ENCODE assay signal across 1 cellular context in the genomic region with DNA sequence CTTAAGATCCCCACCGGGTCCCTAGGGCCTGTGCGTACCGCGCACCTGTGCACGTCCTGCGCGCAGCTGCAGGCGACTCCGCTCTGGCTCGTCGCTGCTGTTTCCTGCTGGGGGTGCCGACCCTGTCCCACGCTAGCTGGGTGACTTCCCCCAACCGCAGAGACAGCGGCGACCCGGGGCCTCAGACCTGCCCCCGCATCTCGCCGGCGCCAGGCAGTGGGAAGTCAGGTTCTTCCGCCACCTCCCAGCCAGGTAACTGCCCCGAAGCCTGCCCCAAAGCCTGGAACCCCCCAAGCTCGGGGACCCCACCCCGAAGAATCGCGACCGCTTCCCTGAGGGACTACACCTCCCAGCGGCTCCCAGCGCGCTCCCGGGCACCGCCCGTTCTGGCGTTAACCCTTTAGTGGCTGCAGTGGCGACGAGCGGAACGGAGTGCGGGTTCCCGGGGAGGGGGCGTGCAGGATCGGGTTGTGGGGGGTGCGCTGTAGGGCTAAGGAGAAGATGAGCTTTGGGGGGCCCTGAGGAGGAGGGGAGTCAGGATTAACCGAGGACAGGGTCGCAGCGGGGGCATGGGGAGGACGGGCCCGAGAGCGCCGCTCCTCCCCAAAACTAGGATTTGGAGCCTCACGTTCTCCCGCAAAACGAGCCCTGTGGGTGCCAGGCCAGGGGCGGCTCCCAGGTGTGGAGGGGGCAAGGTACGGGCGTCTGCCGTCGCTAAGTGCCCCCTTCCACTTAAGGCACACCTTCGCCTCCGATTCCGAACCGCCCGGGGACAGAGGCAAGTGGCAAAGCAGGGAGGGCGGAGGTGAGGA.
TF ChIP-seq lines count a peak whose summit lies in the region.

No MANE protein-coding gene starts in this region.

TF ChIP-seq in K562, 482 proteins besides CTCF, POLR2A, EP300 and RAD21 (continued from another document and continues in another):
- TF ChIP-seq, protein P1, sequence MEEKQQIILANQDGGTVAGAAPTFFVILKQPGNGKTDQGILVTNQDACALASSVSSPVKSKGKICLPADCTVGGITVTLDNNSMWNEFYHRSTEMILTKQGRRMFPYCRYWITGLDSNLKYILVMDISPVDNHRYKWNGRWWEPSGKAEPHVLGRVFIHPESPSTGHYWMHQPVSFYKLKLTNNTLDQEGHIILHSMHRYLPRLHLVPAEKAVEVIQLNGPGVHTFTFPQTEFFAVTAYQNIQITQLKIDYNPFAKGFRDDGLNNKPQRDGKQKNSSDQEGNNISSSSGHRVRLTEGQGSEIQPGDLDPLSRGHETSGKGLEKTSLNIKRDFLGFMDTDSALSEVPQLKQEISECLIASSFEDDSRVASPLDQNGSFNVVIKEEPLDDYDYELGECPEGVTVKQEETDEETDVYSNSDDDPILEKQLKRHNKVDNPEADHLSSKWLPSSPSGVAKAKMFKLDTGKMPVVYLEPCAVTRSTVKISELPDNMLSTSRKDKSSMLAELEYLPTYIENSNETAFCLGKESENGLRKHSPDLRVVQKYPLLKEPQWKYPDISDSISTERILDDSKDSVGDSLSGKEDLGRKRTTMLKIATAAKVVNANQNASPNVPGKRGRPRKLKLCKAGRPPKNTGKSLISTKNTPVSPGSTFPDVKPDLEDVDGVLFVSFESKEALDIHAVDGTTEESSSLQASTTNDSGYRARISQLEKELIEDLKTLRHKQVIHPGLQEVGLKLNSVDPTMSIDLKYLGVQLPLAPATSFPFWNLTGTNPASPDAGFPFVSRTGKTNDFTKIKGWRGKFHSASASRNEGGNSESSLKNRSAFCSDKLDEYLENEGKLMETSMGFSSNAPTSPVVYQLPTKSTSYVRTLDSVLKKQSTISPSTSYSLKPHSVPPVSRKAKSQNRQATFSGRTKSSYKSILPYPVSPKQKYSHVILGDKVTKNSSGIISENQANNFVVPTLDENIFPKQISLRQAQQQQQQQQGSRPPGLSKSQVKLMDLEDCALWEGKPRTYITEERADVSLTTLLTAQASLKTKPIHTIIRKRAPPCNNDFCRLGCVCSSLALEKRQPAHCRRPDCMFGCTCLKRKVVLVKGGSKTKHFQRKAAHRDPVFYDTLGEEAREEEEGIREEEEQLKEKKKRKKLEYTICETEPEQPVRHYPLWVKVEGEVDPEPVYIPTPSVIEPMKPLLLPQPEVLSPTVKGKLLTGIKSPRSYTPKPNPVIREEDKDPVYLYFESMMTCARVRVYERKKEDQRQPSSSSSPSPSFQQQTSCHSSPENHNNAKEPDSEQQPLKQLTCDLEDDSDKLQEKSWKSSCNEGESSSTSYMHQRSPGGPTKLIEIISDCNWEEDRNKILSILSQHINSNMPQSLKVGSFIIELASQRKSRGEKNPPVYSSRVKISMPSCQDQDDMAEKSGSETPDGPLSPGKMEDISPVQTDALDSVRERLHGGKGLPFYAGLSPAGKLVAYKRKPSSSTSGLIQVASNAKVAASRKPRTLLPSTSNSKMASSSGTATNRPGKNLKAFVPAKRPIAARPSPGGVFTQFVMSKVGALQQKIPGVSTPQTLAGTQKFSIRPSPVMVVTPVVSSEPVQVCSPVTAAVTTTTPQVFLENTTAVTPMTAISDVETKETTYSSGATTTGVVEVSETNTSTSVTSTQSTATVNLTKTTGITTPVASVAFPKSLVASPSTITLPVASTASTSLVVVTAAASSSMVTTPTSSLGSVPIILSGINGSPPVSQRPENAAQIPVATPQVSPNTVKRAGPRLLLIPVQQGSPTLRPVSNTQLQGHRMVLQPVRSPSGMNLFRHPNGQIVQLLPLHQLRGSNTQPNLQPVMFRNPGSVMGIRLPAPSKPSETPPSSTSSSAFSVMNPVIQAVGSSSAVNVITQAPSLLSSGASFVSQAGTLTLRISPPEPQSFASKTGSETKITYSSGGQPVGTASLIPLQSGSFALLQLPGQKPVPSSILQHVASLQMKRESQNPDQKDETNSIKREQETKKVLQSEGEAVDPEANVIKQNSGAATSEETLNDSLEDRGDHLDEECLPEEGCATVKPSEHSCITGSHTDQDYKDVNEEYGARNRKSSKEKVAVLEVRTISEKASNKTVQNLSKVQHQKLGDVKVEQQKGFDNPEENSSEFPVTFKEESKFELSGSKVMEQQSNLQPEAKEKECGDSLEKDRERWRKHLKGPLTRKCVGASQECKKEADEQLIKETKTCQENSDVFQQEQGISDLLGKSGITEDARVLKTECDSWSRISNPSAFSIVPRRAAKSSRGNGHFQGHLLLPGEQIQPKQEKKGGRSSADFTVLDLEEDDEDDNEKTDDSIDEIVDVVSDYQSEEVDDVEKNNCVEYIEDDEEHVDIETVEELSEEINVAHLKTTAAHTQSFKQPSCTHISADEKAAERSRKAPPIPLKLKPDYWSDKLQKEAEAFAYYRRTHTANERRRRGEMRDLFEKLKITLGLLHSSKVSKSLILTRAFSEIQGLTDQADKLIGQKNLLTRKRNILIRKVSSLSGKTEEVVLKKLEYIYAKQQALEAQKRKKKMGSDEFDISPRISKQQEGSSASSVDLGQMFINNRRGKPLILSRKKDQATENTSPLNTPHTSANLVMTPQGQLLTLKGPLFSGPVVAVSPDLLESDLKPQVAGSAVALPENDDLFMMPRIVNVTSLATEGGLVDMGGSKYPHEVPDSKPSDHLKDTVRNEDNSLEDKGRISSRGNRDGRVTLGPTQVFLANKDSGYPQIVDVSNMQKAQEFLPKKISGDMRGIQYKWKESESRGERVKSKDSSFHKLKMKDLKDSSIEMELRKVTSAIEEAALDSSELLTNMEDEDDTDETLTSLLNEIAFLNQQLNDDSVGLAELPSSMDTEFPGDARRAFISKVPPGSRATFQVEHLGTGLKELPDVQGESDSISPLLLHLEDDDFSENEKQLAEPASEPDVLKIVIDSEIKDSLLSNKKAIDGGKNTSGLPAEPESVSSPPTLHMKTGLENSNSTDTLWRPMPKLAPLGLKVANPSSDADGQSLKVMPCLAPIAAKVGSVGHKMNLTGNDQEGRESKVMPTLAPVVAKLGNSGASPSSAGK (IDR thresholded peaks at IDR 0.05) = no peak
- TF ChIP-seq KDM2B (CRISPR knock-in tag; IDR thresholded peaks at IDR 0.05) (0 out of 2 replicates have a peak, but pooled peaks have one; percentile 26), ZNF263 (CRISPR knock-in tag; IDR thresholded peaks at IDR 0.05; ENCODE audit: borderline replicate concordance) (peak; percentile 95), ZFX (CRISPR knock-in tag; IDR thresholded peaks at IDR 0.05) (peak; percentile 64), YY1 (IDR thresholded peaks at IDR 0.05; ENCODE audit: borderline replicate concordance in 1 of 3, control insufficient read depth in 1 of 3, extremely low read depth in 1 of 3, insufficient read depth in 3 of 3, insufficient read length in 1 of 3, insufficient replicate concordance in 2 of 3, low read depth in 1 of 3, low read length in 2 of 3) (peak in 1 of 3 experiments; percentile 23), HDAC2 (IDR thresholded peaks at IDR 0.05) (0 out of 2 replicates have a peak, but pooled peaks have one; percentile 49), MEF2A (IDR thresholded peaks at IDR 0.05; ENCODE audit: control insufficient read depth, low read depth, low read length) (no peak), ZNF124 (CRISPR knock-in tag; IDR thresholded peaks at IDR 0.05) (no peak), RB1 (IDR thresholded peaks at IDR 0.05; ENCODE audit: low read depth) (peak; percentile 39; the same call in 1 of the 2 replicates), POLR2B (IDR thresholded peaks at IDR 0.05; ENCODE audit: low read depth, partially characterized antibody) (peak; percentile 23), CEBPG (CRISPR knock-in tag; IDR thresholded peaks at IDR 0.05) (no peak), CEBPG (tag; conservative IDR thresholded peaks at IDR 0.05 in 1 of 2, IDR thresholded peaks at IDR 0.05 in 1 of 2) (no peak), CTBP1 (IDR thresholded peaks at IDR 0.05; ENCODE audit: borderline replicate concordance) (peak; percentile 45; the same call in 1 of the 2 replicates), KLF13 (tag; IDR thresholded peaks at IDR 0.05; ENCODE audit: borderline replicate concordance, low read depth) (no peak), SMARCA5 (IDR thresholded peaks at IDR 0.05) (no peak), HCFC1 (IDR thresholded peaks at IDR 0.05; ENCODE audit: low read depth, low read length) (peak; percentile 82), ILF3 (IDR thresholded peaks at IDR 0.05; ENCODE audit: borderline replicate concordance) (no peak), EZH2 (IDR thresholded peaks at IDR 0.05; ENCODE audit: borderline replicate concordance, low read depth, low read length) (no peak)
- TF ChIP-seq, protein P2, sequence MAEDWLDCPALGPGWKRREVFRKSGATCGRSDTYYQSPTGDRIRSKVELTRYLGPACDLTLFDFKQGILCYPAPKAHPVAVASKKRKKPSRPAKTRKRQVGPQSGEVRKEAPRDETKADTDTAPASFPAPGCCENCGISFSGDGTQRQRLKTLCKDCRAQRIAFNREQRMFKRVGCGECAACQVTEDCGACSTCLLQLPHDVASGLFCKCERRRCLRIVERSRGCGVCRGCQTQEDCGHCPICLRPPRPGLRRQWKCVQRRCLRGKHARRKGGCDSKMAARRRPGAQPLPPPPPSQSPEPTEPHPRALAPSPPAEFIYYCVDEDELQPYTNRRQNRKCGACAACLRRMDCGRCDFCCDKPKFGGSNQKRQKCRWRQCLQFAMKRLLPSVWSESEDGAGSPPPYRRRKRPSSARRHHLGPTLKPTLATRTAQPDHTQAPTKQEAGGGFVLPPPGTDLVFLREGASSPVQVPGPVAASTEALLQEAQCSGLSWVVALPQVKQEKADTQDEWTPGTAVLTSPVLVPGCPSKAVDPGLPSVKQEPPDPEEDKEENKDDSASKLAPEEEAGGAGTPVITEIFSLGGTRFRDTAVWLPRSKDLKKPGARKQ (CRISPR knock-in tag; IDR thresholded peaks at IDR 0.05) = 0 out of 2 replicates have a peak, but pooled peaks have one; percentile 8
- TF ChIP-seq, protein P3, sequence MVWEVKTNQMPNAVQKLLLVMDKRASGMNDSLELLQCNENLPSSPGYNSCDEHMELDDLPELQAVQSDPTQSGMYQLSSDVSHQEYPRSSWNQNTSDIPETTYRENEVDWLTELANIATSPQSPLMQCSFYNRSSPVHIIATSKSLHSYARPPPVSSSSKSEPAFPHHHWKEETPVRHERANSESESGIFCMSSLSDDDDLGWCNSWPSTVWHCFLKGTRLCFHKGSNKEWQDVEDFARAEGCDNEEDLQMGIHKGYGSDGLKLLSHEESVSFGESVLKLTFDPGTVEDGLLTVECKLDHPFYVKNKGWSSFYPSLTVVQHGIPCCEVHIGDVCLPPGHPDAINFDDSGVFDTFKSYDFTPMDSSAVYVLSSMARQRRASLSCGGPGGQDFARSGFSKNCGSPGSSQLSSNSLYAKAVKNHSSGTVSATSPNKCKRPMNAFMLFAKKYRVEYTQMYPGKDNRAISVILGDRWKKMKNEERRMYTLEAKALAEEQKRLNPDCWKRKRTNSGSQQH (CRISPR knock-in tag; IDR thresholded peaks at IDR 0.05) = 0 out of 2 replicates have a peak, but pooled peaks have one; percentile 26
- TF ChIP-seq, protein P4, sequence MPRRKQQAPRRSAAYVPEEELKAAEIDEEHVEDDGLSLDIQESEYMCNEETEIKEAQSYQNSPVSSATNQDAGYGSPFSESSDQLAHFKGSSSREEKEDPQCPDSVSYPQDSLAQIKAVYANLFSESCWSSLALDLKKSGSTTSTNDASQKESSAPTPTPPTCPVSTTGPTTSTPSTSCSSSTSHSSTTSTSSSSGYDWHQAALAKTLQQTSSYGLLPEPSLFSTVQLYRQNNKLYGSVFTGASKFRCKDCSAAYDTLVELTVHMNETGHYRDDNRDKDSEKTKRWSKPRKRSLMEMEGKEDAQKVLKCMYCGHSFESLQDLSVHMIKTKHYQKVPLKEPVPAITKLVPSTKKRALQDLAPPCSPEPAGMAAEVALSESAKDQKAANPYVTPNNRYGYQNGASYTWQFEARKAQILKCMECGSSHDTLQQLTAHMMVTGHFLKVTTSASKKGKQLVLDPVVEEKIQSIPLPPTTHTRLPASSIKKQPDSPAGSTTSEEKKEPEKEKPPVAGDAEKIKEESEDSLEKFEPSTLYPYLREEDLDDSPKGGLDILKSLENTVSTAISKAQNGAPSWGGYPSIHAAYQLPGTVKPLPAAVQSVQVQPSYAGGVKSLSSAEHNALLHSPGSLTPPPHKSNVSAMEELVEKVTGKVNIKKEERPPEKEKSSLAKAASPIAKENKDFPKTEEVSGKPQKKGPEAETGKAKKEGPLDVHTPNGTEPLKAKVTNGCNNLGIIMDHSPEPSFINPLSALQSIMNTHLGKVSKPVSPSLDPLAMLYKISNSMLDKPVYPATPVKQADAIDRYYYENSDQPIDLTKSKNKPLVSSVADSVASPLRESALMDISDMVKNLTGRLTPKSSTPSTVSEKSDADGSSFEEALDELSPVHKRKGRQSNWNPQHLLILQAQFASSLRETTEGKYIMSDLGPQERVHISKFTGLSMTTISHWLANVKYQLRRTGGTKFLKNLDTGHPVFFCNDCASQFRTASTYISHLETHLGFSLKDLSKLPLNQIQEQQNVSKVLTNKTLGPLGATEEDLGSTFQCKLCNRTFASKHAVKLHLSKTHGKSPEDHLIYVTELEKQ (CRISPR knock-in tag; IDR thresholded peaks at IDR 0.05) = no peak
- TF ChIP-seq, protein P5, sequence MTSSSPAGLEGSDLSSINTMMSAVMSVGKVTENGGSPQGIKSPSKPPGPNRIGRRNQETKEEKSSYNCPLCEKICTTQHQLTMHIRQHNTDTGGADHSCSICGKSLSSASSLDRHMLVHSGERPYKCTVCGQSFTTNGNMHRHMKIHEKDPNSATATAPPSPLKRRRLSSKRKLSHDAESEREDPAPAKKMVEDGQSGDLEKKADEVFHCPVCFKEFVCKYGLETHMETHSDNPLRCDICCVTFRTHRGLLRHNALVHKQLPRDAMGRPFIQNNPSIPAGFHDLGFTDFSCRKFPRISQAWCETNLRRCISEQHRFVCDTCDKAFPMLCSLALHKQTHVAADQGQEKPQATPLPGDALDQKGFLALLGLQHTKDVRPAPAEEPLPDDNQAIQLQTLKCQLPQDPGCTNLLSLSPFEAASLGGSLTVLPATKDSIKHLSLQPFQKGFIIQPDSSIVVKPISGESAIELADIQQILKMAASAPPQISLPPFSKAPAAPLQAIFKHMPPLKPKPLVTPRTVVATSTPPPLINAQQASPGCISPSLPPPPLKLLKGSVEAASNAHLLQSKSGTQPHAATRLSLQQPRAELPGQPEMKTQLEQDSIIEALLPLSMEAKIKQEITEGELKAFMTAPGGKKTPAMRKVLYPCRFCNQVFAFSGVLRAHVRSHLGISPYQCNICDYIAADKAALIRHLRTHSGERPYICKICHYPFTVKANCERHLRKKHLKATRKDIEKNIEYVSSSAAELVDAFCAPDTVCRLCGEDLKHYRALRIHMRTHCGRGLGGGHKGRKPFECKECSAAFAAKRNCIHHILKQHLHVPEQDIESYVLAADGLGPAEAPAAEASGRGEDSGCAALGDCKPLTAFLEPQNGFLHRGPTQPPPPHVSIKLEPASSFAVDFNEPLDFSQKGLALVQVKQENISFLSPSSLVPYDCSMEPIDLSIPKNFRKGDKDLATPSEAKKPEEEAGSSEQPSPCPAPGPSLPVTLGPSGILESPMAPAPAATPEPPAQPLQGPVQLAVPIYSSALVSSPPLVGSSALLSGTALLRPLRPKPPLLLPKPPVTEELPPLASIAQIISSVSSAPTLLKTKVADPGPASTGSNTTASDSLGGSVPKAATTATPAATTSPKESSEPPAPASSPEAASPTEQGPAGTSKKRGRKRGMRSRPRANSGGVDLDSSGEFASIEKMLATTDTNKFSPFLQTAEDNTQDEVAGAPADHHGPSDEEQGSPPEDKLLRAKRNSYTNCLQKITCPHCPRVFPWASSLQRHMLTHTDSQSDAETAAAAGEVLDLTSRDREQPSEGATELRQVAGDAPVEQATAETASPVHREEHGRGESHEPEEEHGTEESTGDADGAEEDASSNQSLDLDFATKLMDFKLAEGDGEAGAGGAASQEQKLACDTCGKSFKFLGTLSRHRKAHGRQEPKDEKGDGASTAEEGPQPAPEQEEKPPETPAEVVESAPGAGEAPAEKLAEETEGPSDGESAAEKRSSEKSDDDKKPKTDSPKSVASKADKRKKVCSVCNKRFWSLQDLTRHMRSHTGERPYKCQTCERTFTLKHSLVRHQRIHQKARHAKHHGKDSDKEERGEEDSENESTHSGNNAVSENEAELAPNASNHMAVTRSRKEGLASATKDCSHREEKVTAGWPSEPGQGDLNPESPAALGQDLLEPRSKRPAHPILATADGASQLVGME (CRISPR knock-in tag; IDR thresholded peaks at IDR 0.05) = no peak
